ENCODE assay signal across 18 cellular contexts in genomic region chr6:144840619-144841018, GRCh38.
DNase-seq lines count a peak whose midpoint lies in the region; FAIRE-seq and TF ChIP-seq lines count a peak whose summit lies in the region.
"Had no signal": no experiment of that assay in that cellular context is flagged by ENCODE, and none has a peak within 500 bp of the region (broad histone marks: within the 10 kb centered on the region; RNA-seq: fewer than 3 reads in every experiment).

No MANE protein-coding gene starts in this region.

- H3K9ac ChIP-seq in endodermal cell (ENCODE audit: extremely low read depth, low read length, poor library complexity, severe bottlenecking) = no peak overlapping the region

- TF ChIP-seq CTCF in endodermal cell (conservative IDR thresholded peaks at IDR 0.05) = no peak

- FAIRE-seq in GM12891 (lab: Jason Lieb, UNC) (no peak), small intestine (lab: Jason Lieb, UNC) (no peak)
- FAIRE-seq: H54 had no signal

- WGBS in endodermal cell (ENCODE audit: insufficient coverage in 1 of 2, insufficient read length in 1 of 2), 2 experiments = 85 to 90% methylated on average over 7 to 10 of the region's 10 CpGs
- WGBS in small intestine, 3 donors = 92 to 93% (median 92%) methylated on average over 10 of the region's 10 CpGs

- H3K4me1 Mint-ChIP-seq in endodermal cell = no peaks in the 10 kb centered on the region

- DNase-seq in H7 (peak; percentile 4), NCI-H1417 treated with DMSO at 0.1 percent for 48 hours (lab: John Stamatoyannopoulos, UW) (peak; percentile 88), NCI-H2227 treated with DMSO at 0.1 percent for 48 hours (lab: John Stamatoyannopoulos, UW) (peak; percentile 75), endodermal cell (no peak), NCI-H82 treated with DMSO at 0.1 percent for 48 hours (lab: John Stamatoyannopoulos, UW; ENCODE audit: unreplicated experiment) (no peak), GM12891 (ENCODE audit: insufficient read length, low spot score) (no peak), small intestine (no peak)
- DNase-seq: AML-193, Caco-2, DMS153, IMR-90, Kasumi-1, MM.1S, NCI-H1105 treated with DMSO at 0.1 percent for 48 hours, NCI-H524, PC-9 had no signal

- H3K4me3 ChIP-seq in H7 (ENCODE audit: insufficient read depth, low read depth, low read length) = no peak overlapping the region
- no peak overlapping the region for H3K4me3 ChIP-seq in endodermal cell (ENCODE audit: low read length)
- H3K4me3 ChIP-seq in small intestine (ENCODE audit: low read depth in 1 of 2, low read length in 2 of 2) = no peak overlapping the region
- H3K4me3 ChIP-seq: PC-9 had no signal

- H3K4me1 ChIP-seq in endodermal cell (ENCODE audit: control insufficient read depth, insufficient read depth, low read length) (no peaks in the 10 kb centered on the region), small intestine (ENCODE audit: control insufficient read depth in 2 of 2, insufficient read depth in 1 of 2, low read depth in 1 of 2, low read length in 1 of 2) (no peaks in the 10 kb centered on the region)
- H3K4me1 ChIP-seq: Caco-2 had no signal

- no peak overlapping the region for H3K27ac Mint-ChIP-seq in endodermal cell
- H3K27ac Mint-ChIP-seq: T-helper 2 cell treated with Interferon-gamma antibody and Interleukin-4, amounts not matched to agents 5 μg/mL and 100 μg/mL, for 36 hours had no signal

- H3K27me3 ChIP-seq in H7 (ENCODE audit: control insufficient read depth, insufficient read depth, low read length) = no peaks in the 10 kb centered on the region
- H3K27me3 ChIP-seq in endodermal cell (ENCODE audit: control insufficient read depth, insufficient read depth, low read length, poor library complexity, severe bottlenecking) = no peaks in the 10 kb centered on the region
- no peaks in the 10 kb centered on the region for H3K27me3 ChIP-seq in small intestine (ENCODE audit: control insufficient read depth in 2 of 2, insufficient read depth in 2 of 2, low read length in 2 of 2)

- peaks cover 37% of the 10 kb centered on the region for H3K36me3 Mint-ChIP-seq in endodermal cell (ENCODE audit: low read depth)

- H3K36me3 ChIP-seq in H7 (replicated peaks; ENCODE audit: control insufficient read depth, insufficient read depth, low read length) = peaks cover 3% of the 10 kb centered on the region
- H3K36me3 ChIP-seq in endodermal cell (ENCODE audit: control insufficient read depth, insufficient read depth, low read length) = peaks cover 58% of the 10 kb centered on the region
- peaks cover 0 to 6% of the 10 kb centered on the region in 2 donors for H3K36me3 ChIP-seq in small intestine (ENCODE audit: control insufficient read depth in 2 of 2, insufficient read depth in 2 of 2, low read length in 2 of 2)

- no peak for TF ChIP-seq POLR2A in GM12891 (IDR thresholded peaks at IDR 0.05; ENCODE audit: low read depth, low read length)

- no peak overlapping the region for H3K4me3 Mint-ChIP-seq in endodermal cell
- H3K4me3 Mint-ChIP-seq: T-helper 2 cell treated with Interferon-gamma antibody and Interleukin-4, amounts not matched to agents 5 μg/mL and 100 μg/mL, for 36 hours had no signal

- H3K9me3 Mint-ChIP-seq in endodermal cell = no peaks in the 10 kb centered on the region
- H3K9me3 Mint-ChIP-seq: T-helper 2 cell treated with Interferon-gamma antibody and Interleukin-4, amounts not matched to agents 5 μg/mL and 100 μg/mL, for 36 hours had no signal

- H3K27ac ChIP-seq in endodermal cell (ENCODE audit: low read depth, low read length) (peak overlapping the region; percentile 76), small intestine (ENCODE audit: low read depth in 1 of 2, low read length in 1 of 2) (no peak overlapping the region)
- H3K27ac ChIP-seq: PC-9 had no signal

- H3K27me3 Mint-ChIP-seq in endodermal cell (ENCODE audit: insufficient read depth) = no peaks in the 10 kb centered on the region

- H3K9me3 ChIP-seq in endodermal cell (ENCODE audit: control insufficient read depth, low read length) (no peaks in the 10 kb centered on the region), small intestine (ENCODE audit: control insufficient read depth, low read depth) (no peaks in the 10 kb centered on the region)
- H3K9me3 ChIP-seq: Caco-2 had no signal

TF ChIP-seq in GM12891, 5 proteins besides CTCF, POLR2A, EP300 and RAD21:
- TF ChIP-seq PAX5 (IDR thresholded peaks at IDR 0.05; ENCODE audit: insufficient read depth, low read length, severe bottlenecking) = no peak
- no peak for TF ChIP-seq POU2F2 (IDR thresholded peaks at IDR 0.05; ENCODE audit: low read depth, low read length)
- TF ChIP-seq TAF1 (IDR thresholded peaks at IDR 0.05; ENCODE audit: low read depth, low read length) = no peak
- no peak for TF ChIP-seq POLR2AphosphoS5 (IDR thresholded peaks at IDR 0.05; ENCODE audit: low read depth, low read length)
- TF ChIP-seq SPI1 (IDR thresholded peaks at IDR 0.05; ENCODE audit: low read depth, low read length) = no peak

Comparison
In these comparisons a context has a peak if more than half of its experiments do, and no peak if none do; other contexts are left out.
1. DNase-seq: peak in H7 (single experiment), NCI-H1417 treated with DMSO at 0.1 percent for 48 hours (single experiment) and NCI-H2227 treated with DMSO at 0.1 percent for 48 hours (single experiment); none in endodermal cell (single experiment), NCI-H82 treated with DMSO at 0.1 percent for 48 hours (single experiment), GM12891 (single experiment) and small intestine (single experiment).